In genomic region chr7:82469207-82469606, GRCh38 we compare ENCODE assay signal across 30 cellular contexts. TPM values are rescaled to one million over a fixed set of nuclear protein-coding genes. Genes with fewer than 3 reads are reported as not detected.
"Had no signal": no experiment of that assay in that cellular context is flagged by ENCODE, and none has a peak within 500 bp of the region (broad histone marks: within the 10 kb centered on the region; RNA-seq: fewer than 3 reads in every experiment).

No MANE protein-coding gene starts in this region.

- H3K4me1 Mint-ChIP-seq: memory B cell; mesothelial cell of epicardium; naive B cell; neural crest cell; stimulated activated effector memory CD8-positive, alpha-beta T cell treated with anti-CD3 and anti-CD28 coated beads, Interleukin-12 subunit alpha, Interleukin-12 subunit beta, amount 100 ng/mL, for 72 hours had no signal

- H3K4me3 ChIP-seq: esophagus squamous epithelium, heart right ventricle, lung, mucosa of descending colon, prostate gland, right atrium auricular region, smooth muscle cell, stomach, thyroid gland had no signal

- H3K27me3 Mint-ChIP-seq: effector memory CD8-positive, alpha-beta T cell; memory B cell; natural killer cell treated with Interleukin-12 subunit alpha and Interleukin-12 subunit beta and Interleukin-15 and Interleukin-18, amount 100 ng/mL, for 72 hours had no signal

- H3K9me3 ChIP-seq: esophagus squamous epithelium, mucosa of descending colon, neutrophil, prostate gland, right atrium auricular region, thyroid gland had no signal

- DNase-seq: cortex of kidney; effector memory CD8-positive, alpha-beta T cell; erythroblast; esophagus squamous epithelium; foreskin melanocyte; glutamatergic neuron; heart right ventricle; hippocampal formation; kidney; mucosa of descending colon; naive B cell; stimulated activated CD4-positive, alpha-beta T cell treated with anti-CD3 and anti-CD28 coated beads, Interleukin-12 subunit alpha, Interleukin-12 subunit beta, amount 100 ng/mL, for 4 hours; stimulated activated CD4-positive, alpha-beta T cell treated with anti-CD3 and anti-CD28 coated beads, Interleukin-2, amount 100 ng/mL, for 24 hours; stimulated activated CD4-positive, alpha-beta T cell treated with anti-CD3 and anti-CD28 coated beads, Interleukin-4, amount 100 ng/mL, for 24 hours; stimulated activated naive CD4-positive, alpha-beta T cell treated with Interleukin-2 at 50 U/mL for 16 hours; stomach; thyroid gland; trophoblast cell had no signal

- H3K4me3 Mint-ChIP-seq: effector memory CD8-positive, alpha-beta T cell; memory B cell; mesothelial cell of epicardium; naive B cell; natural killer cell treated with Interleukin-12 subunit alpha and Interleukin-12 subunit beta and Interleukin-15 and Interleukin-18, amount 100 ng/mL, for 72 hours; neural crest cell; stimulated activated effector memory CD8-positive, alpha-beta T cell treated with anti-CD3 and anti-CD28 coated beads, Interleukin-12 subunit alpha, Interleukin-12 subunit beta, amount 100 ng/mL, for 72 hours had no signal

- H3K4me2 ChIP-seq: smooth muscle cell had no signal

- H3K27ac Mint-ChIP-seq: effector memory CD8-positive, alpha-beta T cell; memory B cell; mesothelial cell of epicardium; naive B cell; natural killer cell treated with Interleukin-12 subunit alpha and Interleukin-12 subunit beta and Interleukin-15 and Interleukin-18, amount 100 ng/mL, for 72 hours; stimulated activated effector memory CD8-positive, alpha-beta T cell treated with anti-CD3 and anti-CD28 coated beads, Interleukin-12 subunit alpha, Interleukin-12 subunit beta, amount 100 ng/mL, for 72 hours had no signal

- ATAC-seq: effector memory CD8-positive, alpha-beta T cell; left lobe of liver; mucosa of descending colon; natural killer cell treated with Interleukin-12 subunit alpha and Interleukin-12 subunit beta and Interleukin-15 and Interleukin-18, amount 100 ng/mL, for 72 hours; sciatic nerve; stimulated activated effector memory CD8-positive, alpha-beta T cell treated with anti-CD3 and anti-CD28 coated beads, Interleukin-12 subunit alpha, Interleukin-12 subunit beta, amount 100 ng/mL, for 72 hours had no signal

- H3K27ac ChIP-seq: esophagus squamous epithelium, heart right ventricle, neutrophil, prostate gland, right atrium auricular region, stomach, thyroid gland had no signal

- H3K27me3 ChIP-seq: esophagus squamous epithelium, heart right ventricle, neutrophil, right atrium auricular region, stomach, thyroid gland had no signal

- H3K36me3 Mint-ChIP-seq: memory B cell; mesothelial cell of epicardium; naive B cell; natural killer cell treated with Interleukin-12 subunit alpha and Interleukin-12 subunit beta and Interleukin-15 and Interleukin-18, amount 100 ng/mL, for 72 hours; stimulated activated effector memory CD8-positive, alpha-beta T cell treated with anti-CD3 and anti-CD28 coated beads, Interleukin-12 subunit alpha, Interleukin-12 subunit beta, amount 100 ng/mL, for 72 hours had no signal

- H3K4me1 ChIP-seq: esophagus squamous epithelium, prostate gland, right atrium auricular region, stomach, thyroid gland had no signal

- H3K36me3 ChIP-seq: esophagus squamous epithelium, heart right ventricle, neutrophil, prostate gland, right atrium auricular region, stomach, thyroid gland had no signal

RNA-seq across cellular contexts. Expression of gene CACNA2D1, which starts 25.6 kb away (rescaled TPM):
- total RNA-seq: natural killer cell treated with Interleukin-12 subunit alpha and Interleukin-12 subunit beta and Interleukin-15 and Interleukin-18, amount 100 ng/mL, for 72 hours had no signal
